1 cellular context compared by ENCODE assay signal in genomic region chr11:45802531-45803317, GRCh38.
TF ChIP-seq lines count a peak whose summit lies in the region.

No MANE protein-coding gene starts in this region.

TF ChIP-seq in GM23338, 12 proteins besides CTCF, POLR2A, EP300 and RAD21 (continued from another document):
- TF ChIP-seq, protein P1, sequence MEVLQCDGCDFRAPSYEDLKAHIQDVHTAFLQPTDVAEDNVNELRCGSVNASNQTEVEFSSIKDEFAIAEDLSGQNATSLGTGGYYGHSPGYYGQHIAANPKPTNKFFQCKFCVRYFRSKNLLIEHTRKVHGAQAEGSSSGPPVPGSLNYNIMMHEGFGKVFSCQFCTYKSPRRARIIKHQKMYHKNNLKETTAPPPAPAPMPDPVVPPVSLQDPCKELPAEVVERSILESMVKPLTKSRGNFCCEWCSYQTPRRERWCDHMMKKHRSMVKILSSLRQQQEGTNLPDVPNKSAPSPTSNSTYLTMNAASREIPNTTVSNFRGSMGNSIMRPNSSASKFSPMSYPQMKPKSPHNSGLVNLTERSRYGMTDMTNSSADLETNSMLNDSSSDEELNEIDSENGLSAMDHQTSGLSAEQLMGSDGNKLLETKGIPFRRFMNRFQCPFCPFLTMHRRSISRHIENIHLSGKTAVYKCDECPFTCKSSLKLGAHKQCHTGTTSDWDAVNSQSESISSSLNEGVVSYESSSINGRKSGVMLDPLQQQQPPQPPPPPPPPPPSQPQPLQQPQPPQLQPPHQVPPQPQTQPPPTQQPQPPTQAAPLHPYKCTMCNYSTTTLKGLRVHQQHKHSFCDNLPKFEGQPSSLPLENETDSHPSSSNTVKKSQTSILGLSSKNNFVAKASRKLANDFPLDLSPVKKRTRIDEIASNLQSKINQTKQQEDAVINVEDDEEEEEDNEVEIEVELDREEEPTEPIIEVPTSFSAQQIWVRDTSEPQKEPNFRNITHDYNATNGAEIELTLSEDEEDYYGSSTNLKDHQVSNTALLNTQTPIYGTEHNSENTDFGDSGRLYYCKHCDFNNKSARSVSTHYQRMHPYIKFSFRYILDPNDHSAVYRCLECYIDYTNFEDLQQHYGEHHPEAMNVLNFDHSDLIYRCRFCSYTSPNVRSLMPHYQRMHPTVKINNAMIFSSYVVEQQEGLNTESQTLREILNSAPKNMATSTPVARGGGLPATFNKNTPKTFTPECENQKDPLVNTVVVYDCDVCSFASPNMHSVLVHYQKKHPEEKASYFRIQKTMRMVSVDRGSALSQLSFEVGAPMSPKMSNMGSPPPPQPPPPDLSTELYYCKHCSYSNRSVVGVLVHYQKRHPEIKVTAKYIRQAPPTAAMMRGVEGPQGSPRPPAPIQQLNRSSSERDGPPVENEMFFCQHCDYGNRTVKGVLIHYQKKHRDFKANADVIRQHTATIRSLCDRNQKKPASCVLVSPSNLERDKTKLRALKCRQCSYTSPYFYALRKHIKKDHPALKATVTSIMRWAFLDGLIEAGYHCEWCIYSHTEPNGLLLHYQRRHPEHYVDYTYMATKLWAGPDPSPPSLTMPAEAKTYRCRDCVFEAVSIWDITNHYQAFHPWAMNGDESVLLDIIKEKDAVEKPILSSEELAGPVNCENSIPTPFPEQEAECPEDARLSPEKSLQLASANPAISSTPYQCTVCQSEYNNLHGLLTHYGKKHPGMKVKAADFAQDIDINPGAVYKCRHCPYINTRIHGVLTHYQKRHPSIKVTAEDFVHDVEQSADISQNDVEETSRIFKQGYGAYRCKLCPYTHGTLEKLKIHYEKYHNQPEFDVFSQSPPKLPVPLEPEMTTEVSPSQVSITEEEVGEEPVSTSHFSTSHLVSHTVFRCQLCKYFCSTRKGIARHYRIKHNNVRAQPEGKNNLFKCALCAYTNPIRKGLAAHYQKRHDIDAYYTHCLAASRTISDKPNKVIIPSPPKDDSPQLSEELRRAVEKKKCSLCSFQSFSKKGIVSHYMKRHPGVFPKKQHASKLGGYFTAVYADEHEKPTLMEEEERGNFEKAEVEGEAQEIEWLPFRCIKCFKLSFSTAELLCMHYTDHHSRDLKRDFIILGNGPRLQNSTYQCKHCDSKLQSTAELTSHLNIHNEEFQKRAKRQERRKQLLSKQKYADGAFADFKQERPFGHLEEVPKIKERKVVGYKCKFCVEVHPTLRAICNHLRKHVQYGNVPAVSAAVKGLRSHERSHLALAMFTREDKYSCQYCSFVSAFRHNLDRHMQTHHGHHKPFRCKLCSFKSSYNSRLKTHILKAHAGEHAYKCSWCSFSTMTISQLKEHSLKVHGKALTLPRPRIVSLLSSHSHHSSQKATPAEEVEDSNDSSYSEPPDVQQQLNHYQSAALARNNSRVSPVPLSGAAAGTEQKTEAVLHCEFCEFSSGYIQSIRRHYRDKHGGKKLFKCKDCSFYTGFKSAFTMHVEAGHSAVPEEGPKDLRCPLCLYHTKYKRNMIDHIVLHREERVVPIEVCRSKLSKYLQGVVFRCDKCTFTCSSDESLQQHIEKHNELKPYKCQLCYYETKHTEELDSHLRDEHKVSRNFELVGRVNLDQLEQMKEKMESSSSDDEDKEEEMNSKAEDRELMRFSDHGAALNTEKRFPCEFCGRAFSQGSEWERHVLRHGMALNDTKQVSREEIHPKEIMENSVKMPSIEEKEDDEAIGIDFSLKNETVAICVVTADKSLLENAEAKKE (CRISPR knock-in tag; IDR thresholded peaks at IDR 0.05) = no peak
